Comparison of ENCODE assay signal across 21 cellular contexts in genomic region chr19:9991425-9992191, GRCh38. TPM values are rescaled to one million over a fixed set of nuclear protein-coding genes. Genes with fewer than 3 reads are reported as not detected.
DNase-seq lines count a peak whose midpoint lies in the region; ATAC-seq, FAIRE-seq and TF ChIP-seq lines count a peak whose summit lies in the region.
"Had no signal": no experiment of that assay in that cellular context is flagged by ENCODE, and none has a peak within 500 bp of the region (broad histone marks: within the 10 kb centered on the region; RNA-seq: fewer than 3 reads in every experiment).

No MANE protein-coding gene starts in this region.

- no peaks in the 10 kb centered on the region for H3K79me2 ChIP-seq in K562 (ENCODE audit: control insufficient read depth, insufficient read depth, low read length)
- no peaks in the 10 kb centered on the region for H3K79me2 ChIP-seq in neural progenitor cell (ENCODE audit: low read depth)

- TF ChIP-seq EP300 in K562 (IDR thresholded peaks at IDR 0.05; ENCODE audit: low read length), result no peak

- H3K9me3 ChIP-seq in BLaER1 treated with 17β-estradiol and CSF1 and Interleukin-3, amounts not matched to agents 10 nM and 100 nM (replicated peaks in 1 of 11), result no peaks in the 10 kb centered on the region
- no peaks in the 10 kb centered on the region for H3K9me3 ChIP-seq in HEK293 (ENCODE audit: control insufficient read depth, insufficient read depth, low read depth, low read length)
- H3K9me3 ChIP-seq in K562 (replicated peaks; ENCODE audit: control insufficient read depth, insufficient read depth, low read depth, low read length), result no peaks in the 10 kb centered on the region
- H3K9me3 ChIP-seq in neural progenitor cell (ENCODE audit: low read depth), result no peaks in the 10 kb centered on the region
- H3K9me3 ChIP-seq in mucosa of descending colon, result no peaks in the 10 kb centered on the region
- H3K9me3 ChIP-seq: BE2C had no signal

- peaks cover 21% of the 10 kb centered on the region for H3K4me1 Mint-ChIP-seq in neural progenitor cell
- H3K4me1 Mint-ChIP-seq in activated T-helper 2 cell treated with anti-CD3 and anti-CD28 coated beads, Interferon-gamma antibody, Interleukin-2, Interleukin-4, amounts not matched to agents 10 μg/mL and 5 μg/mL and 100 μg/mL, durations not matched to agents 14 hours and 24 hours and 36 hours (ENCODE audit: low read depth), result no peaks in the 10 kb centered on the region
- H3K4me1 Mint-ChIP-seq: CD14-positive monocyte; CD4-positive, alpha-beta memory T cell had no signal

- TF ChIP-seq CTCF in HEK293 (tag by site-specific recombination; IDR thresholded peaks at IDR 0.05) (no peak), K562 (IDR thresholded peaks at IDR 0.05 in 2 of 3, conservative IDR thresholded peaks at IDR 0.05 in 1 of 3; ENCODE audit: insufficient read depth in 2 of 3, low read depth in 1 of 3, low read length in 3 of 3) (no peak), neural progenitor cell (IDR thresholded peaks at IDR 0.05) (no peak), mucosa of descending colon (IDR thresholded peaks at IDR 0.05) (no peak)

- WGBS in K562 (ENCODE audit: insufficient coverage, low coverage, missing lambda C conversion rate), result 3% methylated on average over 11 of the region's 11 CpGs

- no peaks in the 10 kb centered on the region for H3K36me3 ChIP-seq in BLaER1 treated with 17β-estradiol and CSF1 and Interleukin-3, amounts not matched to agents 10 nM and 100 nM
- H3K36me3 ChIP-seq in HEK293 (ENCODE audit: control insufficient read depth in 2 of 2, insufficient read depth in 1 of 2, low read length in 2 of 2) (no peaks in the 10 kb centered on the region), K562 (ENCODE audit: control insufficient read depth, insufficient read depth, low read length) (no peaks in the 10 kb centered on the region), neural progenitor cell (no peaks in the 10 kb centered on the region), mucosa of descending colon (ENCODE audit: low read depth) (no peaks in the 10 kb centered on the region)
- H3K36me3 ChIP-seq: BE2C had no signal

- H3K9ac ChIP-seq in BLaER1 treated with 17β-estradiol and CSF1 and Interleukin-3, amounts not matched to agents 10 nM and 100 nM, result no peak overlapping the region
- H3K9ac ChIP-seq in K562 (ENCODE audit: insufficient read depth in 1 of 2, low read depth in 2 of 2, low read length in 2 of 2) (no peak overlapping the region), neural progenitor cell (no peak overlapping the region)

- H3K27ac ChIP-seq in BLaER1 treated with 17β-estradiol and CSF1 and Interleukin-3, amounts not matched to agents 10 nM and 100 nM, result no peak overlapping the region
- no peak overlapping the region for H3K27ac ChIP-seq in HEK293 (ENCODE audit: extremely low read depth, low read depth, low read length)
- no peak overlapping the region for H3K27ac ChIP-seq in K562 (ENCODE audit: extremely low read depth, low read depth, low read length)
- no peak overlapping the region for H3K27ac ChIP-seq in neural progenitor cell

- peaks cover 2% of the 10 kb centered on the region for H3K27me3 Mint-ChIP-seq in neural progenitor cell (ENCODE audit: insufficient read depth, low read depth)
- no peaks in the 10 kb centered on the region for H3K27me3 Mint-ChIP-seq in activated T-helper 2 cell treated with anti-CD3 and anti-CD28 coated beads, Interferon-gamma antibody, Interleukin-2, Interleukin-4, amounts not matched to agents 10 μg/mL and 5 μg/mL and 100 μg/mL, durations not matched to agents 14 hours and 24 hours and 36 hours (ENCODE audit: low read depth)

- peak; percentile 11 for FAIRE-seq in K562 (lab: Jason Lieb, UNC)
- FAIRE-seq: A204.1, H1, HepG2 had no signal

- CTCF ChIA-PET in HEK293 (lab: Yijun Ruan, JAX), result interaction anchor here (0.6 to 1.2 kb wide), 2 partner anchors 36 to 167 kb away, joined by 3 read pairs; no protein-coding TSS in a partner anchor
- CTCF ChIA-PET in K562 (lab: Yijun Ruan, JAX; ENCODE audit: low intra/inter-chr PET ratio), result no interaction called here

- no peaks in the 10 kb centered on the region for H3K27me3 ChIP-seq in BLaER1 treated with 17β-estradiol and CSF1 and Interleukin-3, amounts not matched to agents 10 nM and 100 nM
- H3K27me3 ChIP-seq in K562 (ENCODE audit: control insufficient read depth in 2 of 2, insufficient read depth in 2 of 2, low read length in 2 of 2) (peaks cover 6 to 17% of the 10 kb centered on the region in 2 experiments; a peak in 4 of 5 replicates), neural progenitor cell (no peaks in the 10 kb centered on the region)
- H3K27me3 ChIP-seq: BE2C had no signal

- H3K9me1 ChIP-seq in K562 (ENCODE audit: control insufficient read depth, insufficient read depth, low read length), result no peaks in the 10 kb centered on the region

- H2AFZ ChIP-seq in K562 (ENCODE audit: low read depth, low read length) (no peak overlapping the region), neural progenitor cell (replicated peaks) (no peak overlapping the region)

- POLR2A ChIA-PET in HEK293 (lab: Yijun Ruan, JAX) (no interaction called here), K562 (lab: Yijun Ruan, JAX) (interaction anchor here (0.9 kb wide), 1 partner anchor 10 kb away, joined by 4 read pairs; no protein-coding TSS in a partner anchor)

- H3K27ac Mint-ChIP-seq in neural progenitor cell, result peak overlapping the region; percentile 53
- no peak overlapping the region for H3K27ac Mint-ChIP-seq in activated T-helper 2 cell treated with anti-CD3 and anti-CD28 coated beads, Interferon-gamma antibody, Interleukin-2, Interleukin-4, amounts not matched to agents 10 μg/mL and 5 μg/mL and 100 μg/mL, durations not matched to agents 14 hours and 24 hours and 36 hours
- H3K27ac Mint-ChIP-seq: CD14-positive monocyte, IgD-negative memory B cell had no signal

- intact Hi-C loops in K562 (cut with micrococcal nuclease) (no loop called here), mucosa of descending colon (cut with DNase I, micrococcal nuclease) (loop anchor here in 1 of 2 donors (10.0 kb wide), 1 partner anchor 57 kb away; the partner anchor contains the start of gene OLFM2)
- intact Hi-C loops in activated T-helper 2 cell treated with anti-CD3 and anti-CD28 coated beads, Interferon-gamma antibody, Interleukin-2, Interleukin-4, amounts not matched to agents 10 μg/mL and 5 μg/mL and 100 μg/mL, durations not matched to agents 14 hours and 24 hours and 36 hours (cut with micrococcal nuclease), result no loop called here

- no peak for TF ChIP-seq POLR2A in K562 (conservative IDR thresholded peaks at IDR 0.05)

- no peaks in the 10 kb centered on the region for H3K36me3 Mint-ChIP-seq in neural progenitor cell
- no peaks in the 10 kb centered on the region for H3K36me3 Mint-ChIP-seq in activated T-helper 2 cell treated with anti-CD3 and anti-CD28 coated beads, Interferon-gamma antibody, Interleukin-2, Interleukin-4, amounts not matched to agents 10 μg/mL and 5 μg/mL and 100 μg/mL, durations not matched to agents 14 hours and 24 hours and 36 hours (ENCODE audit: low read depth)
- H3K36me3 Mint-ChIP-seq: CD14-positive monocyte; CD4-positive, alpha-beta memory T cell; IgD-negative memory B cell had no signal

- H3K4me3 Mint-ChIP-seq in neural progenitor cell, result no peak overlapping the region
- H3K4me3 Mint-ChIP-seq in activated T-helper 2 cell treated with anti-CD3 and anti-CD28 coated beads, Interferon-gamma antibody, Interleukin-2, Interleukin-4, amounts not matched to agents 10 μg/mL and 5 μg/mL and 100 μg/mL, durations not matched to agents 14 hours and 24 hours and 36 hours (ENCODE audit: low read depth), result no peak overlapping the region
- H3K4me3 Mint-ChIP-seq: CD14-positive monocyte, IgD-negative memory B cell had no signal

- H3K4me1 ChIP-seq in BLaER1 treated with 17β-estradiol and CSF1 and Interleukin-3, amounts not matched to agents 10 nM and 100 nM, result peaks cover 5 to 17% (median 13%) of the 10 kb centered on the region in 10 experiments; a peak in 17 of 20 replicates
- H3K4me1 ChIP-seq in HEK293 (ENCODE audit: control insufficient read depth, insufficient read depth, low read length) (no peaks in the 10 kb centered on the region), K562 (replicated peaks in 1 of 2; ENCODE audit: control insufficient read depth in 2 of 2, insufficient read depth in 2 of 2, low read length in 2 of 2) (no peaks in the 10 kb centered on the region), neural progenitor cell (peaks cover 7% of the 10 kb centered on the region), mucosa of descending colon (ENCODE audit: low read depth) (no peaks in the 10 kb centered on the region)
- H3K4me1 ChIP-seq: BE2C had no signal

- H3K4me3 ChIP-seq in BLaER1 treated with 17β-estradiol and CSF1 and Interleukin-3, amounts not matched to agents 10 nM and 100 nM, result no peak overlapping the region
- no peak overlapping the region for H3K4me3 ChIP-seq in HEK293 (ENCODE audit: low read depth, low read length)
- no peak overlapping the region for H3K4me3 ChIP-seq in K562
- no peak overlapping the region for H3K4me3 ChIP-seq in neural progenitor cell
- no peak overlapping the region for H3K4me3 ChIP-seq in mucosa of descending colon

- no peak for TF ChIP-seq RAD21 in K562 (CRISPR knock-in tag; conservative IDR thresholded peaks at IDR 0.05 in 1 of 2, IDR thresholded peaks at IDR 0.05 in 1 of 2)

- no peaks in the 10 kb centered on the region for H3K9me3 Mint-ChIP-seq in neural progenitor cell
- no peaks in the 10 kb centered on the region for H3K9me3 Mint-ChIP-seq in activated T-helper 2 cell treated with anti-CD3 and anti-CD28 coated beads, Interferon-gamma antibody, Interleukin-2, Interleukin-4, amounts not matched to agents 10 μg/mL and 5 μg/mL and 100 μg/mL, durations not matched to agents 14 hours and 24 hours and 36 hours
- H3K9me3 Mint-ChIP-seq: CD4-positive, alpha-beta memory T cell; H9; IgD-negative memory B cell had no signal

- no TSS peak for BruUV-seq in K562 (replicated peaks; lab: Mats Ljungman, UMichigan)

- no peaks in the 10 kb centered on the region for H4K20me1 ChIP-seq in BLaER1 treated with 17β-estradiol and CSF1 and Interleukin-3, amounts not matched to agents 10 nM and 100 nM
- H4K20me1 ChIP-seq in K562 (replicated peaks; ENCODE audit: control insufficient read depth, insufficient read depth, low read length) (no peaks in the 10 kb centered on the region; the same call in 1 of the 2 replicates), neural progenitor cell (ENCODE audit: low read depth) (no peaks in the 10 kb centered on the region)

- in situ Hi-C loops in K562 (cut with MboI), result no loop called here

- H3F3A ChIP-seq in neural progenitor cell (ENCODE audit: low read depth), result peaks cover 8% of the 10 kb centered on the region

- ATAC-seq in K562, result no peak
- ATAC-seq in mucosa of descending colon, result no peak
- ATAC-seq: HepG2 had no signal

- peak overlapping the region in 6 of 11 experiments; percentile 2 to 41 (median 29); a peak in 6 of 22 replicates for H3K4me2 ChIP-seq in BLaER1 treated with 17β-estradiol and CSF1 and Interleukin-3, amounts not matched to agents 10 nM and 100 nM
- no peak overlapping the region for H3K4me2 ChIP-seq in K562 (ENCODE audit: insufficient read depth, low read length)
- no peak overlapping the region for H3K4me2 ChIP-seq in neural progenitor cell

- DNase-seq in K562 (ENCODE audit: extremely low read depth in 1 of 4, low spot score in 3 of 4) (no peak), neural progenitor cell (ENCODE audit: low spot score) (no peak), LoVo (ENCODE audit: low spot score) (no peak), mucosa of descending colon (no peak)
- DNase-seq in activated T-helper 2 cell treated with anti-CD3 and anti-CD28 coated beads, Interferon-gamma antibody, Interleukin-2, Interleukin-4, amounts not matched to agents 10 μg/mL and 5 μg/mL and 100 μg/mL, durations not matched to agents 14 hours and 24 hours and 36 hours (ENCODE audit: low spot score), result no peak
- DNase-seq: ACHN; BE2C; CD4-positive, alpha-beta memory T cell; DMS153; DMS79; GDM1; H9; KG1 had no signal

RNA-seq across cellular contexts. Expression of gene COL5A3, which starts 18.7 kb away (rescaled TPM):
- total RNA-seq in K562 (2011; cell fraction: chromatin; rRNA removed; ENCODE audit: low replicate concordance), result not detected in 2 replicates
- total RNA-seq in K562 (2011; cell fraction: nucleolus; rRNA removed), result not detected in 2 replicates
- not detected in 2 replicates for total RNA-seq in K562 (2011; cell fraction: nucleoplasm; rRNA removed)
- total RNA-seq in K562 (2014; rRNA removed) (not detected in 2 replicates), K562 (2014; rRNA removed; fragmentation: Illumina TruSeq; extraction: Trizol) (not detected in 2 replicates), K562 (2015; rRNA removed; fragmentation: Illumina TruSeq; extraction: Trizol) (not detected in 2 replicates), K562 (2021) (0.02 TPM in 1 of 2 replicates, not detected in the other), neural progenitor cell (ENCODE audit: low replicate concordance) (0.15 TPM in 1 of 2 replicates, not detected in the other), mucosa of descending colon (1 to 10 TPM; 1.9 to 7.2 (median 5.5) TPM)
- polyA plus RNA-seq in K562 (2011; rRNA removed) (not detected in 2 replicates), K562 (2014; fragmentation: Illumina TruSeq; extraction: Trizol) (not detected in 2 replicates), K562 (2014; fragmentation: Nextera tagmentation; extraction: Ambion mirVana) (not detected), K562 (2014; rRNA removed) (0.01 TPM in 1 of 2 replicates, not detected in the other)
- polyA plus RNA-seq in K562 (2011; cell fraction: cytosol; rRNA removed), result not detected in 2 replicates
- 0.01 and 0.07 TPM in 2 replicates for polyA plus RNA-seq in K562 (2011; cell fraction: nucleus; rRNA removed)
- not detected in 2 replicates for polyA plus RNA-seq in K562 (2012)
- not detected in 2 replicates for polyA minus RNA-seq in K562 (2011; rRNA and poly(A)+ RNA removed)
- polyA minus RNA-seq in K562 (2011; cell fraction: cytosol; rRNA and poly(A)+ RNA removed), result not detected in 2 replicates
- polyA minus RNA-seq in K562 (2011; cell fraction: nucleus; rRNA and poly(A)+ RNA removed), result not detected in 2 replicates
- total RNA-seq in activated T-helper 2 cell treated with anti-CD3 and anti-CD28 coated beads, Interferon-gamma antibody, Interleukin-2, Interleukin-4, amounts not matched to agents 10 μg/mL and 5 μg/mL and 100 μg/mL, durations not matched to agents 14 hours and 24 hours and 36 hours, result 0.80 and 0.87 TPM in 2 replicates
- polyA plus RNA-seq: CD14-positive monocyte, HepG2, IgD-negative memory B cell had no signal

RNA-seq across cellular contexts. Expression of gene RDH8, which starts 21.7 kb away (rescaled TPM):
- total RNA-seq in K562 (2011; cell fraction: chromatin; rRNA removed; ENCODE audit: low replicate concordance), result not detected in 2 replicates
- total RNA-seq in K562 (2011; cell fraction: nucleolus; rRNA removed), result not detected in 2 replicates
- total RNA-seq in K562 (2011; cell fraction: nucleoplasm; rRNA removed), result not detected in 2 replicates
- not detected in 2 replicates for total RNA-seq in K562 (2014; rRNA removed)
- not detected in 2 replicates for total RNA-seq in K562 (2014; rRNA removed; fragmentation: Illumina TruSeq; extraction: Trizol)
- not detected in 2 replicates for total RNA-seq in K562 (2015; rRNA removed; fragmentation: Illumina TruSeq; extraction: Trizol)
- not detected in 2 replicates for total RNA-seq in K562 (2021)
- polyA plus RNA-seq in K562 (2011; rRNA removed), result not detected in 2 replicates
- polyA plus RNA-seq in K562 (2011; cell fraction: cytosol; rRNA removed), result not detected in 2 replicates
- not detected in 2 replicates for polyA plus RNA-seq in K562 (2011; cell fraction: nucleus; rRNA removed)
- not detected in 2 replicates for polyA plus RNA-seq in K562 (2012)
- polyA plus RNA-seq in K562 (2014; fragmentation: Illumina TruSeq; extraction: Trizol), result not detected in 2 replicates
- polyA plus RNA-seq in K562 (2014; fragmentation: Nextera tagmentation; extraction: Ambion mirVana), result not detected
- not detected in 2 replicates for polyA plus RNA-seq in K562 (2014; rRNA removed)
- polyA minus RNA-seq in K562 (2011; rRNA and poly(A)+ RNA removed), result not detected in 2 replicates
- not detected in 2 replicates for polyA minus RNA-seq in K562 (2011; cell fraction: cytosol; rRNA and poly(A)+ RNA removed)
- not detected in 2 replicates for polyA minus RNA-seq in K562 (2011; cell fraction: nucleus; rRNA and poly(A)+ RNA removed)
- not detected in 2 replicates for total RNA-seq in neural progenitor cell (ENCODE audit: low replicate concordance)
- not detected in 2 replicates for total RNA-seq in activated T-helper 2 cell treated with anti-CD3 and anti-CD28 coated beads, Interferon-gamma antibody, Interleukin-2, Interleukin-4, amounts not matched to agents 10 μg/mL and 5 μg/mL and 100 μg/mL, durations not matched to agents 14 hours and 24 hours and 36 hours
- not detected for total RNA-seq in mucosa of descending colon
- total RNA-seq: CD4-positive, alpha-beta memory T cell; Daoy; H1; H9; HepG2 had no signal
- polyA plus RNA-seq: CD14-positive monocyte; CD4-positive, alpha-beta memory T cell; HepG2; IgD-negative memory B cell had no signal

RNA-seq across cellular contexts. Expression of gene OLFM2, which starts 55.3 kb away (rescaled TPM):
- total RNA-seq in K562 (2011; cell fraction: chromatin; rRNA removed; ENCODE audit: low replicate concordance), result 0.40 and 2.1 TPM in 2 replicates
- 1.8 and 3.2 TPM in 2 replicates for total RNA-seq in K562 (2011; cell fraction: nucleolus; rRNA removed)
- 1.2 and 2.6 TPM in 2 replicates for total RNA-seq in K562 (2011; cell fraction: nucleoplasm; rRNA removed)
- total RNA-seq in K562 (2014; rRNA removed) (0.23 TPM in 1 of 2 replicates, not detected in the other), K562 (2014; rRNA removed; fragmentation: Illumina TruSeq; extraction: Trizol) (not detected in 2 replicates), K562 (2015; rRNA removed; fragmentation: Illumina TruSeq; extraction: Trizol) (not detected in 2 replicates), K562 (2021) (0.33 and 0.67 TPM in 2 replicates), neural progenitor cell (ENCODE audit: low replicate concordance) (11.4 and 26.4 TPM in 2 replicates), mucosa of descending colon (1 to 10 TPM; 1.4 to 5.7 (median 1.9) TPM)
- polyA plus RNA-seq in K562 (2011; rRNA removed) (0.31 and 0.45 TPM in 2 replicates), K562 (2014; fragmentation: Illumina TruSeq; extraction: Trizol) (0.10 and 0.44 TPM in 2 replicates), K562 (2014; fragmentation: Nextera tagmentation; extraction: Ambion mirVana) (not detected), K562 (2014; rRNA removed) (0.17 and 0.53 TPM in 2 replicates)
- polyA plus RNA-seq in K562 (2011; cell fraction: cytosol; rRNA removed), result 0.44 and 1.4 TPM in 2 replicates
- polyA plus RNA-seq in K562 (2011; cell fraction: nucleus; rRNA removed), result 0.44 and 0.45 TPM in 2 replicates
- polyA plus RNA-seq in K562 (2012), result 0.17 and 0.22 TPM in 2 replicates
- polyA minus RNA-seq in K562 (2011; rRNA and poly(A)+ RNA removed), result 0.39 TPM in 1 of 2 replicates, not detected in the other
- not detected in 2 replicates for polyA minus RNA-seq in K562 (2011; cell fraction: cytosol; rRNA and poly(A)+ RNA removed)
- polyA minus RNA-seq in K562 (2011; cell fraction: nucleus; rRNA and poly(A)+ RNA removed), result not detected in 2 replicates
- total RNA-seq in activated T-helper 2 cell treated with anti-CD3 and anti-CD28 coated beads, Interferon-gamma antibody, Interleukin-2, Interleukin-4, amounts not matched to agents 10 μg/mL and 5 μg/mL and 100 μg/mL, durations not matched to agents 14 hours and 24 hours and 36 hours, result 0.85 and 0.89 TPM in 2 replicates
- polyA plus RNA-seq: CD14-positive monocyte had no signal

Comparison
In these comparisons a context has a peak if more than half of its experiments do, and no peak if none do; other contexts are left out.
1. H3K4me2 ChIP-seq: peak in BLaER1 treated with 17β-estradiol and CSF1 and Interleukin-3, amounts not matched to agents 10 nM and 100 nM (6 of 11); none in K562 (single experiment) and neural progenitor cell (single experiment).